27 cellular contexts compared by ENCODE assay signal in the genomic region with DNA sequence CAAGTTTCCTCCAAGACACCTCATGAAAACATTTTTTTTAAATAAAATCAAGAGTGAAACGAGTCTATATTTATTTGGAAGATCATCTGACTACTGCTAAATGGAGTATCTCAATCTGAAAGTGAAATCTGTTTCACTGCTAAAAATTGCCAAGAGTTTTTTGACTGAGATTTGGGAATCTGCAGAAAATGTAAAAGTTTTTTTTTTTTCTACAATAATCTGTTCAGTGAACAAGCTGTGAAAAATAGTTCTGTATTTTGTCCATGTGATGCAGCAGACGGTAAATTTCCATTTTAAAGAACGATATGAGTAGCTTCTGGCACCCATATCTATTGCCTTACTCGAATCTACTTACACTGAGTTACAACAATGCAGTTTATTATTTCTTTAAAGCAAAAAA.
"Had no signal": no experiment of that assay in that cellular context is flagged by ENCODE, and none has a peak within 500 bp of the region (broad histone marks: within the 10 kb centered on the region; RNA-seq: fewer than 3 reads in every experiment).

No MANE protein-coding gene starts in this region.

- H3K4me1 ChIP-seq: ascending aorta had no signal

- H3K4me3 ChIP-seq: ascending aorta, cardiac muscle cell had no signal

- H3K27me3 ChIP-seq: ascending aorta, cardiac muscle cell had no signal

- ATAC-seq: activated CD8-positive, alpha-beta T cell treated with anti-CD3 and anti-CD28 coated beads for 36 hours; activated naive CD8-positive, alpha-beta T cell treated with anti-CD3 and anti-CD28 coated beads, Interleukin-2, amount 50 U/mL, for 24 hours; activated T-cell treated with anti-CD3 and anti-CD28 coated beads, Interleukin-2, amount 50 U/mL, for 4 hours had no signal

- H3K9me3 ChIP-seq: ascending aorta had no signal

- H3K27ac ChIP-seq: ascending aorta, cardiac muscle cell, VCaP had no signal

- H3K36me3 ChIP-seq: ascending aorta, cardiac muscle cell had no signal

- DNase-seq: activated B cell treated with CpG ODN at 0.5 μM for 24 hours; activated CD4-positive, alpha-beta memory T cell treated with anti-CD3 and anti-CD28 coated beads for 36 hours; activated CD4-positive, alpha-beta T cell treated with anti-CD3 and anti-CD28 coated beads for 4 hours; activated CD4-positive, alpha-beta T cell treated with anti-CD3 and anti-CD28 coated beads, Interleukin-2, amount 10 ng/mL, durations not matched to agents 24 days and 14 days; activated CD4-positive, alpha-beta T cell treated with anti-CD3 and anti-CD28 coated beads, Interleukin-2, amount 50 U/mL, for 1 hour; activated CD4-positive, alpha-beta T cell treated with anti-CD3 and anti-CD28 coated beads, Interleukin-2, amount 50 U/mL, for 4 hours; activated CD4-positive, CD25-positive, alpha-beta regulatory T cell treated with anti-CD3 and anti-CD28 coated beads, Interleukin-2, amount 50 U/mL, for 72 hours; activated CD8-positive, alpha-beta memory T cell treated with anti-CD3 and anti-CD28 coated beads, Interleukin-2, amount 50 U/mL, for 4 hours; activated CD8-positive, alpha-beta T cell treated with anti-CD3 and anti-CD28 coated beads for 36 hours; activated effector memory CD4-positive, alpha-beta T cell treated with Interleukin-2 at 50 U/mL for 16 hours; activated gamma-delta T cell; activated naive CD4-positive, alpha-beta T cell treated with anti-CD3 and anti-CD28 coated beads, Interleukin-2, amount 10 ng/mL, durations not matched to agents 7 days and 5 days; activated naive CD4-positive, alpha-beta T cell treated with Interleukin-2 at 50 U/mL for 16 hours; activated naive CD8-positive, alpha-beta T cell treated with anti-CD3 and anti-CD28 coated beads, Interleukin-2, amount 10 ng/mL, durations not matched to agents 7 days and 5 days; activated naive CD8-positive, alpha-beta T cell treated with anti-CD3 and anti-CD28 coated beads, Interleukin-2, amount 50 U/mL, for 24 hours; activated T-cell treated with anti-CD3 and anti-CD28 coated beads for 4 hours; activated T-cell treated with anti-CD3 and anti-CD28 coated beads, Interleukin-2, amount 50 U/mL, for 1 hour; activated T-cell treated with anti-CD3 and anti-CD28 coated beads, Interleukin-2, amount 50 U/mL, for 4 hours; amygdala; anterior cingulate cortex; caudate nucleus; T-helper 1 cell; T-helper 2 cell; T-helper 9 cell had no signal
